Comparison of ENCODE assay signal across 34 cellular contexts in genomic region chr7:49523870-49524269, GRCh38.
"Had no signal": no experiment of that assay in that cellular context is flagged by ENCODE, and none has a peak within 500 bp of the region (broad histone marks: within the 10 kb centered on the region; RNA-seq: fewer than 3 reads in every experiment).

No MANE protein-coding gene starts in this region.

- H3K4me1 ChIP-seq: ascending aorta, Peyer's patch, SJSA1 had no signal

- ATAC-seq: activated CD8-positive, alpha-beta memory T cell treated with anti-CD3 and anti-CD28 coated beads, Interleukin-2, amount 10 ng/mL, durations not matched to agents 7 days and 5 days had no signal

- H3K27ac ChIP-seq: ascending aorta, KMS-11, Peyer's patch, SJSA1, WERI-Rb-1 had no signal

- H3K36me3 ChIP-seq: ascending aorta, Peyer's patch, SJSA1, WERI-Rb-1 had no signal

- H3K9me3 ChIP-seq: ascending aorta, Peyer's patch, SJSA1 had no signal

- H3K9ac ChIP-seq: KMS-11 had no signal

- H3K27me3 ChIP-seq: ascending aorta, Peyer's patch, SJSA1 had no signal

- DNase-seq: activated CD4-positive, alpha-beta memory T cell treated with anti-CD3 and anti-CD28 coated beads, Interleukin-2, amount 10 ng/mL, durations not matched to agents 7 days and 5 days; activated CD4-positive, alpha-beta T cell treated with anti-CD3 and anti-CD28 coated beads for 1 hour; activated CD4-positive, alpha-beta T cell treated with anti-CD3 and anti-CD28 coated beads for 48 hours; activated CD4-positive, CD25-positive, alpha-beta regulatory T cell; activated CD8-positive, alpha-beta memory T cell treated with anti-CD3 and anti-CD28 coated beads for 24 hours; activated CD8-positive, alpha-beta memory T cell treated with anti-CD3 and anti-CD28 coated beads, Interleukin-2, amount 10 ng/mL, durations not matched to agents 7 days and 5 days; activated CD8-positive, alpha-beta memory T cell treated with anti-CD3 and anti-CD28 coated beads, Interleukin-2, amount 50 U/mL, for 48 hours; activated effector memory CD4-positive, alpha-beta T cell treated with anti-CD3 and anti-CD28 coated beads, Interleukin-2, amount 50 U/mL, for 16 hours; activated naive CD4-positive, alpha-beta T cell treated with Interleukin-2 at 50 U/mL for 16 hours; activated naive CD8-positive, alpha-beta T cell treated with anti-CD3 and anti-CD28 coated beads, Interleukin-2, amount 10 ng/mL, durations not matched to agents 7 days and 5 days; activated T-cell treated with anti-CD3 and anti-CD28 coated beads, Interleukin-2, amount 50 U/mL, for 48 hours; amygdala; MM.1S; MV-4-11; NCI-H1092; NCI-H1417; NCI-H146; NCI-H187; NCI-H2029 treated with DMSO at 0.1 percent for 48 hours; NCI-H2107; NCI-H2171; NCI-H510A; NCI-H526; NCI-H748 treated with DMSO at 0.1 percent for 48 hours; Peyer's patch; RPMI8226; SHP77 treated with DMSO at 0.1 percent for 48 hours; SW 1271; T-helper 1 cell; T1000; WERI-Rb-1 had no signal

- H3K4me3 ChIP-seq: ascending aorta, Peyer's patch, SJSA1 had no signal

- H3K4me2 ChIP-seq: KMS-11 had no signal
